ENCODE assay signal across 1 cellular context in the genomic region with DNA sequence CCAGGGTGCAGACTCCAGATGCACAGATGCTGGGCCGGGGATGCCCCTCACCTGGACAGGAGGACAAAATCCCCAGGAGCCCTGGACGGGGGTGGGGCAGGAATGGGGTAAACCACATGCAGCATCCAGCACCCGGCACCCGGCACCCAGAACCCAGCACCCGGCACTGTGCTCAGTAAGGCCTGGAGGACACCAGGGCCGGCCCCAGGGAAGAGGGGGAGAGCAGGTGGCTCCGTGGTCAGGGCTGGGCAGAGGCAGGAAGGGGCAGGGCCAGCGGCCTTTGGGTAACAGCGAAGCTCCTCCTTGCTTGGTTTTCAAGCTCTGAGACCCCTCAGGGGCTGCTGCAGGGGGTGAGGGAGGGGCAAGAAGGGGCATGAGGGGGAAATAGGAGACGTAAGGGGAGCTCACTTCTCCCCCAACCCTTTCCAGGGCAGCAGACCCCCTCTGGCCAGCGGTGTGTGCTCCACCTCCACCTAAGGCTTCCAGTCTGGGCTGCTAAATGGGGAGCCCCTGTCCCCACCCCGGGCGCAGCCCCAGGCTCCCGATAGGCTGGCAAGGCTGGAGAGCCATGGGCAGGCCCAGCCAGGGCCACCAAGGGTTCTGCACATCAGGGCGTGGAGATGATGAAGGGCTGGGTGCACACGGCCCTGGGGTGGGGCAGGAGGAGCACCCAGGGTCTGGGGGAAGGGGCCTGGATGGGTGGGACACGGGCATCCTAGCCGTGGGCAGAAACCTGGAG.
TF ChIP-seq lines count a peak whose summit lies in the region.

No MANE protein-coding gene starts in this region.

TF ChIP-seq in K562, 482 proteins besides CTCF, POLR2A, EP300 and RAD21:
- TF ChIP-seq PCBP1 (IDR thresholded peaks at IDR 0.05; ENCODE audit: low read depth, low read length, poor library complexity, severe bottlenecking): peak; percentile 21
- no peak for TF ChIP-seq CGGBP1 (CRISPR knock-in tag; IDR thresholded peaks at IDR 0.05)
- TF ChIP-seq ZNF639 (CRISPR knock-in tag; conservative IDR thresholded peaks at IDR 0.05 in 1 of 2, IDR thresholded peaks at IDR 0.05 in 1 of 2): 0 out of 4 replicates have a peak, but pooled peaks of 1 of the 2 experiments have one; percentile 33
TF ChIP-seq in K562: peak in this region for 2.
